ENCODE assay signal across 8 cellular contexts in genomic region chr4:11428701-11429571, GRCh38. TPM values are rescaled to one million over a fixed set of nuclear protein-coding genes. Genes with fewer than 3 reads are reported as not detected.
A peak's percentile ranks its signal among the peaks of the same experiment; 100 is the strongest.
DNase-seq lines count a peak whose midpoint lies in the region; ATAC-seq, FAIRE-seq and TF ChIP-seq lines count a peak whose summit lies in the region.

Gene HS3ST1, minus strand, starts transcription at chr4:11428894. Its CDS starts 28,889 bp downstream, at chr4:11400005.

- H3K9me3 ChIP-seq in HUES6 (ENCODE audit: control insufficient read depth, insufficient read depth, low read depth, low read length) (no peaks in the 10 kb centered on the region), small intestine (ENCODE audit: control insufficient read depth, low read depth) (no peaks in the 10 kb centered on the region)

- peak within 1 kb of the TSS; percentile 42 for H3K9ac ChIP-seq in HUES6 (ENCODE audit: low read length)

- no peak for FAIRE-seq in small intestine (lab: Jason Lieb, UNC)

- no peaks in the 10 kb centered on the region for H3K36me3 ChIP-seq in HUES6 (ENCODE audit: control insufficient read depth, insufficient read depth, low read length)
- H3K36me3 ChIP-seq in kidney epithelial cell (ENCODE audit: control insufficient read depth, insufficient read depth, low read length): no peaks in the 10 kb centered on the region
- H3K36me3 ChIP-seq in small intestine (ENCODE audit: control insufficient read depth in 2 of 2, insufficient read depth in 2 of 2, low read length in 2 of 2): no peaks in the 10 kb centered on the region

- DNase-seq in DMS53 (lab: John Stamatoyannopoulos, UW): peak; percentile 98
- peak; percentile 73 for DNase-seq in SK-MEL-5 (ENCODE audit: low read depth, low spot score)
- DNase-seq in cerebellar nuclear complex (lab: John Stamatoyannopoulos, UW): peak; percentile 40 to 65
- DNase-seq in kidney epithelial cell (ENCODE audit: low read depth): peak; percentile 48
- DNase-seq in small intestine: peak; percentile 95
- no peak for DNase-seq in DMS79 treated with DMSO at 0.1 percent for 48 hours (lab: John Stamatoyannopoulos, UW)

- in situ Hi-C loops in SK-MEL-5 (cut with HindIII; ENCODE audit: low pct_unique_long_range_greater_than_20kb, low sequenced_read_pairs): no loop called here

- 1% methylated on average over 62 to 75 of the region's 75 CpGs for WGBS in small intestine, 3 donors

- H3K4me1 ChIP-seq in HUES6 (ENCODE audit: control insufficient read depth, insufficient read depth, low read length): no peaks in the 10 kb centered on the region
- H3K4me1 ChIP-seq in small intestine (ENCODE audit: control insufficient read depth in 2 of 2, insufficient read depth in 1 of 2, low read depth in 1 of 2, low read length in 1 of 2): peaks cover 0 to 5% of the 10 kb centered on the region in 2 donors

- TF ChIP-seq CTCF in kidney epithelial cell (IDR thresholded peaks at IDR 0.05; ENCODE audit: insufficient read depth, low read length, poor library complexity, severe bottlenecking): peak; percentile 69

- H3K4me3 ChIP-seq in HUES6 (ENCODE audit: low read depth, low read length) (peak within 1 kb of the TSS; percentile 66), kidney epithelial cell (ENCODE audit: low read depth, low read length) (peak within 1 kb of the TSS; percentile 49), small intestine (ENCODE audit: low read depth in 1 of 2, low read length in 2 of 2) (peak within 1 kb of the TSS; percentile 58 to 71)

- H3K27me3 ChIP-seq in HUES6 (ENCODE audit: control insufficient read depth, insufficient read depth, low read length) (peaks cover 53% of the 10 kb centered on the region), kidney epithelial cell (ENCODE audit: control insufficient read depth, insufficient read depth, low read length) (peaks cover 4% of the 10 kb centered on the region), small intestine (ENCODE audit: control insufficient read depth in 2 of 2, insufficient read depth in 2 of 2, low read length in 2 of 2) (peaks cover 0 to 5% of the 10 kb centered on the region in 2 donors)

- peak; percentile 74 for ATAC-seq in GM21515 (IDR thresholded peaks at IDR 0.05; ENCODE audit: unreplicated experiment)

- H3K27ac ChIP-seq in HUES6 (ENCODE audit: low read depth, low read length): no peak within 1 kb of the TSS
- peak within 1 kb of the TSS; percentile 94 to 99 for H3K27ac ChIP-seq in small intestine (ENCODE audit: low read depth in 1 of 2, low read length in 1 of 2)

RNA-seq across cellular contexts. Expression of gene HS3ST1, which starts in this region (rescaled TPM):
- 0.21 and 1.3 TPM in 2 replicates for total RNA-seq in SK-MEL-5 (2014; rRNA removed; shearing (Covaris generic))
- polyA plus RNA-seq in SK-MEL-5 (2015; cell fraction: cytosol; rRNA removed): 1.2 and 1.6 TPM in 2 replicates
- polyA plus RNA-seq in SK-MEL-5 (2015; cell fraction: nucleus; rRNA removed): 0.19 and 0.33 TPM in 2 replicates
- total RNA-seq in kidney epithelial cell: 2.4 and 3.6 TPM in 2 replicates
- 1 to 10 TPM; 1.1 to 5.1 (median 1.1) TPM for polyA plus RNA-seq in small intestine
